Comparison of ENCODE assay signal across 17 cellular contexts in the genomic region with DNA sequence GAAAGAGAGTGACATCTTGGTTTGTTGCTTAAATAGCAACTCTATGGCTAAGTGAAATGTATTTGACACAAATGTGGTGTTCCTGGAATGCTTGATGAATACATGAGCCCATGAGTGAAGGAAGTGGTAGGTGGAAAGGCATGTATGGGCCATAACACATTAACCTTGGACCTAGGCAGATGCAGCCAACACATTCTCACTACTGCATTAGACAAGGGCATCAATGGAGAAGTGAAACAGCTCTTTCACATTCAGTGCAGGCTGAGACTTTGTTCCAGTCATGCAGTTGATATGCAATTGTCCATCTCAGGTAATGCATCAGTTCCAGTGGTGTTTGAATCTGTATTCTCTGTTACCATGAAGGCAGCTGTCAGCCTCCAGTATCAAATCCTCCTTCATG.
A peak's percentile ranks its signal among the peaks of the same experiment; 100 is the strongest.
DNase-seq lines count a peak whose midpoint lies in the region; ATAC-seq and TF ChIP-seq lines count a peak whose summit lies in the region.
"Had no signal": no experiment of that assay in that cellular context is flagged by ENCODE, and none has a peak within 500 bp of the region (broad histone marks: within the 10 kb centered on the region; RNA-seq: fewer than 3 reads in every experiment).

No MANE protein-coding gene starts in this region.

- H3K27ac Mint-ChIP-seq in activated B cell treated with CpG ODN at 0.5 μM for 24 hours = peak overlapping the region; percentile 41
- H3K27ac Mint-ChIP-seq: activated naive CD4-positive, alpha-beta T cell treated with anti-CD3 and anti-CD28 coated beads, Interleukin-2, amount 50 U/mL, for 24 hours had no signal

- TF ChIP-seq CTCF in activated B cell treated with CpG ODN at 0.5 μM for 24 hours (IDR thresholded peaks at IDR 0.05) = no peak

- intact Hi-C loops in activated B cell treated with CpG ODN at 0.5 μM for 24 hours (cut with micrococcal nuclease) = no loop called here

- peaks cover 51% of the 10 kb centered on the region for H3K4me1 Mint-ChIP-seq in activated B cell treated with CpG ODN at 0.5 μM for 24 hours

- H3K27me3 Mint-ChIP-seq in activated B cell treated with CpG ODN at 0.5 μM for 24 hours = no peaks in the 10 kb centered on the region
- H3K27me3 Mint-ChIP-seq: activated naive CD4-positive, alpha-beta T cell treated with anti-CD3 and anti-CD28 coated beads, Interleukin-2, amount 50 U/mL, for 24 hours had no signal

- CTCF ChIA-PET in activated B cell treated with CpG ODN at 0.5 μM for 24 hours (lab: Charles Lee) = no interaction called here

- H3K36me3 Mint-ChIP-seq in activated B cell treated with CpG ODN at 0.5 μM for 24 hours (ENCODE audit: low read depth) = no peaks in the 10 kb centered on the region
- H3K36me3 Mint-ChIP-seq: activated naive CD4-positive, alpha-beta T cell treated with anti-CD3 and anti-CD28 coated beads, Interleukin-2, amount 50 U/mL, for 24 hours had no signal

- DNase-seq in activated B cell treated with CpG ODN at 0.5 μM for 24 hours = no peak
- no peak for DNase-seq in activated T-cell treated with anti-CD3 and anti-CD28 coated beads, Interleukin-2, amount 50 U/mL, for 48 hours
- no peak for DNase-seq in NCI-H1930 (lab: John Stamatoyannopoulos, UW)
- DNase-seq: effector CD4-positive, alpha-beta T cell; hypothalamus; NCI-H1105; NK-92 treated with Interleukin-12 subunit alpha and Interleukin-12 subunit beta, amount 100 ng/mL, for 24 hours; retina; SHP77; T-helper 2 cell had no signal

- no peaks in the 10 kb centered on the region for H3K9me3 Mint-ChIP-seq in activated B cell treated with CpG ODN at 0.5 μM for 24 hours
- H3K9me3 Mint-ChIP-seq: activated naive CD4-positive, alpha-beta T cell treated with anti-CD3 and anti-CD28 coated beads, Interleukin-2, amount 50 U/mL, for 24 hours had no signal

- ATAC-seq in GM18508 (IDR thresholded peaks at IDR 0.05; ENCODE audit: insufficient read depth, unreplicated experiment) = peak; percentile 97
- peak; percentile 74 for ATAC-seq in GM19452 (IDR thresholded peaks at IDR 0.05; ENCODE audit: unreplicated experiment)
- peak; percentile 67 for ATAC-seq in HG02943 (IDR thresholded peaks at IDR 0.05; ENCODE audit: low read depth, unreplicated experiment)
- peak; percentile 88 for ATAC-seq in activated B cell treated with CpG ODN at 0.5 μM for 24 hours (ENCODE audit: low read depth)
- no peak for ATAC-seq in HG02678 (IDR thresholded peaks at IDR 0.05; ENCODE audit: unreplicated experiment)
- ATAC-seq in HG02759 (IDR thresholded peaks at IDR 0.05; ENCODE audit: unreplicated experiment) = no peak
- ATAC-seq: K562 had no signal

- POLR2A ChIA-PET in activated B cell treated with CpG ODN at 0.5 μM for 24 hours (lab: Charles Lee) = interaction anchor here (1.8 kb wide), 1 partner anchor 12 kb away, joined by 5 read pairs; no protein-coding TSS in a partner anchor

- H3K4me3 Mint-ChIP-seq in activated B cell treated with CpG ODN at 0.5 μM for 24 hours = peak overlapping the region; percentile 48
- H3K4me3 Mint-ChIP-seq: activated naive CD4-positive, alpha-beta T cell treated with anti-CD3 and anti-CD28 coated beads, Interleukin-2, amount 50 U/mL, for 24 hours had no signal

Comparison
In these comparisons a context has a peak if more than half of its experiments do, and no peak if none do; other contexts are left out.
1. ATAC-seq: peak in GM18508 (single experiment), GM19452 (single experiment), HG02943 (single experiment) and activated B cell treated with CpG ODN at 0.5 μM for 24 hours (single experiment); none in HG02678 (single experiment) and HG02759 (single experiment).